Comparison of ENCODE assay signal across 7 cellular contexts in the genomic region with DNA sequence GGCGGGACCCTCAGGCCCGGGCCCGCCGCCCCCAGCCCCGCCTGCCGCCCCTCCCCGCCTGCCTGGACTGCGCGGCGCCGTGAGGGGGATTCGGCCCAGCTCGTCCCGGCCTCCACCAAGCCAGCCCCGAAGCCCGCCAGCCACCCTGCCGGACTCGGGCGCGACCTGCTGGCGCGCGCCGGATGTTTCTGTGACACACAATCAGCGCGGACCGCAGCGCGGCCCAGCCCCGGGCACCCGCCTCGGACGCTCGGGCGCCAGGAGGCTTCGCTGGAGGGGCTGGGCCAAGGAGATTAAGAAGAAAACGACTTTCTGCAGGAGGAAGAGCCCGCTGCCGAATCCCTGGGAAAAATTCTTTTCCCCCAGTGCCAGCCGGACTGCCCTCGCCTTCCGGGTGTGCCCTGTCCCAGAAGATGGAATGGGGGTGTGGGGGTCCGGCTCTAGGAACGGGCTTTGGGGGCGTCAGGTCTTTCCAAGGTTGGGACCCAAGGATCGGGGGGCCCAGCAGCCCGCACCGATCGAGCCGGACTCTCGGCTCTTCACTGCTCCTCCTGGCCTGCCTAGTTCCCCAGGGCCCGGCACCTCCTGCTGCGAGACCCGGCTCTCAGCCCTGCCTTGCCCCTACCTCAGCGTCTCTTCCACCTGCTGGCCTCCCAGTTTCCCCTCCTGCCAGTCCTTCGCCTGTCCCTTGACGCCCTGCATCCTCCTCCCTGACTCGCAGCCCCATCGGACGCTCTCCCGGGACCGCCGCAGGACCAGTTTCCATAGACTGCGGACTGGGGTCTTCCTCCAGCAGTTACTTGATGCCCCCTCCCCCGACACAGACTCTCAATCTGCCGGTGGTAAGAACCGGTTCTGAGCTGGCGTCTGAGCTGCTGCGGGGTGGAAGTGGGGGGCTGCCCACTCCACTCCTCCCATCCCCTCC.
DNase-seq lines count a peak whose midpoint lies in the region; ATAC-seq and TF ChIP-seq lines count a peak whose summit lies in the region.

No MANE protein-coding gene starts in this region.

- no peak overlapping the region for H3K27ac ChIP-seq in iPS-20b (ENCODE audit: low read length)

- peaks cover 24% of the 10 kb centered on the region for H3K4me1 Mint-ChIP-seq in activated naive CD8-positive, alpha-beta T cell (ENCODE audit: low read depth)
- H3K4me1 Mint-ChIP-seq in stimulated activated naive CD8-positive, alpha-beta T cell treated with anti-CD3 and anti-CD28 coated beads, Interleukin-15, Interleukin-2, amounts not matched to agents 100 ng/mL and 50 ng/mL, for 24 hours (ENCODE audit: low read depth) = peaks cover 26% of the 10 kb centered on the region

- CTCF ChIA-PET in GM10248 (lab: Yijun Ruan, JAX) = no interaction called here

- peaks cover 100% of the 10 kb centered on the region for H3K27me3 ChIP-seq in iPS-20b (ENCODE audit: insufficient read depth, low read length)

- peaks cover 2% of the 10 kb centered on the region for H3K36me3 Mint-ChIP-seq in activated naive CD8-positive, alpha-beta T cell
- H3K36me3 Mint-ChIP-seq in stimulated activated naive CD8-positive, alpha-beta T cell treated with anti-CD3 and anti-CD28 coated beads, Interleukin-15, Interleukin-2, amounts not matched to agents 100 ng/mL and 50 ng/mL, for 24 hours (ENCODE audit: low read depth) = no peaks in the 10 kb centered on the region

- H3K4me3 Mint-ChIP-seq in activated naive CD8-positive, alpha-beta T cell = peak overlapping the region; percentile 89
- H3K4me3 Mint-ChIP-seq in stimulated activated naive CD8-positive, alpha-beta T cell treated with anti-CD3 and anti-CD28 coated beads, Interleukin-15, Interleukin-2, amounts not matched to agents 100 ng/mL and 50 ng/mL, for 24 hours = peak overlapping the region; percentile 68

- H3K36me3 ChIP-seq in iPS-20b (ENCODE audit: insufficient read depth, low read depth, low read length) = no peaks in the 10 kb centered on the region

- peaks cover 52% of the 10 kb centered on the region for H3K27me3 Mint-ChIP-seq in activated naive CD8-positive, alpha-beta T cell
- peaks cover 45% of the 10 kb centered on the region for H3K27me3 Mint-ChIP-seq in stimulated activated naive CD8-positive, alpha-beta T cell treated with anti-CD3 and anti-CD28 coated beads, Interleukin-15, Interleukin-2, amounts not matched to agents 100 ng/mL and 50 ng/mL, for 24 hours

- ATAC-seq in HG02798 (IDR thresholded peaks at IDR 0.05; ENCODE audit: poor library complexity, unreplicated experiment) = no peak
- ATAC-seq in GM18519 (IDR thresholded peaks at IDR 0.05; ENCODE audit: low FRiP score, unreplicated experiment) = no peak

- H3K4me1 ChIP-seq in iPS-20b (ENCODE audit: insufficient read depth, low read length) = peaks cover 7% of the 10 kb centered on the region; the same call in 1 of the 2 replicates

- peak overlapping the region; percentile 40; the same call in 1 of the 2 replicates for H3K4me3 ChIP-seq in iPS-20b (ENCODE audit: low read length)

- DNase-seq in GM10248 (ENCODE audit: extremely low spot score) (peak; percentile 60), MV-4-11 (lab: John Stamatoyannopoulos, UW) (peak; percentile 4)

- no peak overlapping the region for H3K9ac ChIP-seq in iPS-20b (ENCODE audit: low read depth, low read length)

- H3K27ac Mint-ChIP-seq in activated naive CD8-positive, alpha-beta T cell = no peak overlapping the region
- no peak overlapping the region for H3K27ac Mint-ChIP-seq in stimulated activated naive CD8-positive, alpha-beta T cell treated with anti-CD3 and anti-CD28 coated beads, Interleukin-15, Interleukin-2, amounts not matched to agents 100 ng/mL and 50 ng/mL, for 24 hours

- no peaks in the 10 kb centered on the region for H3K9me3 Mint-ChIP-seq in activated naive CD8-positive, alpha-beta T cell (ENCODE audit: low read depth)
- H3K9me3 Mint-ChIP-seq in stimulated activated naive CD8-positive, alpha-beta T cell treated with anti-CD3 and anti-CD28 coated beads, Interleukin-15, Interleukin-2, amounts not matched to agents 100 ng/mL and 50 ng/mL, for 24 hours = no peaks in the 10 kb centered on the region

- peak; percentile 26 for TF ChIP-seq CTCF in GM10248 (IDR thresholded peaks at IDR 0.05; ENCODE audit: control extremely low read depth, extremely low read depth, low read depth, missing control alignments)

- POLR2A ChIA-PET in GM10248 (lab: Yijun Ruan, JAX) = no interaction called here

- H3K9me3 ChIP-seq in iPS-20b (ENCODE audit: insufficient read depth, low read depth, low read length) = no peaks in the 10 kb centered on the region
